Comparison of ENCODE assay signal across 23 cellular contexts in the genomic region with DNA sequence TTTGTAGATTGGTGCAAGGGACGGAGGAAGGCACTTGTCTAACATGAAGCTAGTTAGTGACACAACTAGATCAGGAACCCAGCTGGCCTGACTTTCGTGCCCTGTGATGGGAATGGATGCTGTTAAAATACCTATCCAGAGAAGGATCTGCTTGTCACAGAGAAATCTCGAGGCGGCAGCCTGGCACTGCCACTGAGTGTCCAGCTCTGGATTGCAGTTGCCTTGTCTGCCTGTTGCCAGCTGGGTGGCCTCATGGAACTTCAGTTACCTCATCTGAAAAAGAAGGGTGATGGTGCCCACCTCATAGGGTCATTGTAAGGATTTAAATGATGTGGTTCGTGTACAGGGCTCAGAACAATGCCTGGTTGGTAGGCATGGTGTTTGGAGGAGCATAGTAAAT. TPM values are rescaled to one million over a fixed set of nuclear protein-coding genes. Genes with fewer than 3 reads are reported as not detected.
"Had no signal": no experiment of that assay in that cellular context is flagged by ENCODE, and none has a peak within 500 bp of the region (broad histone marks: within the 10 kb centered on the region; RNA-seq: fewer than 3 reads in every experiment).

No MANE protein-coding gene starts in this region.

- H3K4me3 ChIP-seq: left lung, lower lobe of right lung, pancreas, psoas muscle, right lobe of liver, skin epidermis, suprapubic skin, thoracic aorta, tibial artery, upper lobe of right lung had no signal

- DNase-seq: hippocampal formation; kidney glomerular epithelial cell; left colon; left lung; lower lobe of right lung; mammary epithelial cell; mesenchymal stem cell; naive thymus-derived CD8-positive, alpha-beta T cell; nucleus accumbens; pancreas; psoas muscle; right lobe of liver; stimulated activated CD4-positive, alpha-beta T cell treated with anti-CD3 and anti-CD28 coated beads, Interleukin-4, amount 100 ng/mL, for 24 hours; stimulated activated naive CD4-positive, alpha-beta T cell; tibial artery; trophoblast cell; upper lobe of right lung had no signal

- ATAC-seq: left colon; left lung; lower lobe of right lung; naive thymus-derived CD8-positive, alpha-beta T cell; pancreas; psoas muscle; right lobe of liver; stimulated activated effector memory CD8-positive, alpha-beta T cell treated with anti-CD3 and anti-CD28 coated beads, Interleukin-12 subunit alpha, Interleukin-12 subunit beta, amount 100 ng/mL, for 72 hours; upper lobe of right lung had no signal

RNA-seq across cellular contexts. Expression of a gene that starts 2.4 kb away (rescaled TPM):
- total RNA-seq: liver; naive thymus-derived CD8-positive, alpha-beta T cell; neural crest cell; right lobe of liver had no signal
